In genomic region chr17:38885728-38886642, GRCh38 we compare ENCODE assay signal across 10 cellular contexts. TPM values are rescaled to one million over a fixed set of nuclear protein-coding genes. Genes with fewer than 3 reads are reported as not detected.
DNase-seq lines count a peak whose midpoint lies in the region; ATAC-seq and TF ChIP-seq lines count a peak whose summit lies in the region.
"Had no signal": no experiment of that assay in that cellular context is flagged by ENCODE, and none has a peak within 500 bp of the region (broad histone marks: within the 10 kb centered on the region; RNA-seq: fewer than 3 reads in every experiment).

No MANE protein-coding gene starts in this region.

- DNase-seq in AG04450 (ENCODE audit: low read depth, low spot score) (no peak), brain microvascular endothelial cell (peak; percentile 45), NCI-H446 (lab: John Stamatoyannopoulos, UW) (no peak), epidermal melanocyte (ENCODE audit: insufficient read length, low spot score) (no peak)
- DNase-seq: GF-D8 had no signal

- peak overlapping the region; percentile 11 for H3K27ac ChIP-seq in AG04450 (ENCODE audit: low read depth, low read length)
- H3K27ac ChIP-seq in HUES64 (ENCODE audit: low read depth, low read length): peak overlapping the region; percentile 1; the same call in 1 of the 2 replicates
- no peak overlapping the region for H3K27ac ChIP-seq in brain microvascular endothelial cell
- H3K27ac ChIP-seq in muscle layer of colon (ENCODE audit: low read depth, low read length): peak overlapping the region; percentile 37
- H3K27ac ChIP-seq: epithelial cell of prostate had no signal

- peaks cover 39% of the 10 kb centered on the region for H3K4me1 ChIP-seq in HUES64 (ENCODE audit: insufficient read depth, low read length)
- H3K4me1 ChIP-seq in muscle layer of colon (ENCODE audit: insufficient read depth, low read length): peaks cover 64% of the 10 kb centered on the region

- POLR2A ChIA-PET in AG04450 (lab: Yijun Ruan, JAX): interaction anchor here (1.9 kb wide), 1 partner anchor 17 kb away, joined by 15 read pairs; the partner anchor contains the start of gene LASP1

- in situ Hi-C loops in brain microvascular endothelial cell (cut with HindIII; ENCODE audit: low pct_ligation_motif_present, low sequenced_read_pairs): no loop called here

- H3K9ac ChIP-seq in HUES64 (ENCODE audit: low read depth, low read length): no peak overlapping the region
- no peak overlapping the region for H3K9ac ChIP-seq in muscle layer of colon (ENCODE audit: low read length)

- H3K36me3 ChIP-seq in HUES64 (ENCODE audit: insufficient read depth, low read length) (peaks cover 26% of the 10 kb centered on the region), brain microvascular endothelial cell (replicated peaks) (peaks cover 64% of the 10 kb centered on the region), muscle layer of colon (ENCODE audit: insufficient read depth, low read length) (peaks cover 18% of the 10 kb centered on the region)

- no peaks in the 10 kb centered on the region for H3K27me3 ChIP-seq in AG04450 (ENCODE audit: control insufficient read depth, insufficient read depth, low read length)
- no peaks in the 10 kb centered on the region for H3K27me3 ChIP-seq in HUES64 (ENCODE audit: insufficient read depth, low read length)
- H3K27me3 ChIP-seq in brain microvascular endothelial cell (replicated peaks): no peaks in the 10 kb centered on the region
- H3K27me3 ChIP-seq in muscle layer of colon (ENCODE audit: control insufficient read depth in 1 of 2, insufficient read depth in 2 of 2, low read length in 2 of 2): no peaks in the 10 kb centered on the region

- TF ChIP-seq CTCF in AG04450 (IDR thresholded peaks at IDR 0.05; ENCODE audit: low read depth, low read length) (no peak), brain microvascular endothelial cell (IDR thresholded peaks at IDR 0.05; ENCODE audit: low read depth, low read length, missing control alignments) (no peak)

- no peak overlapping the region for H3K4me3 ChIP-seq in AG04450 (ENCODE audit: low read depth, low read length)
- H3K4me3 ChIP-seq in HUES64 (ENCODE audit: low read length): no peak overlapping the region
- no peak overlapping the region for H3K4me3 ChIP-seq in brain microvascular endothelial cell (ENCODE audit: low read depth, low read length)
- H3K4me3 ChIP-seq in muscle layer of colon (ENCODE audit: low read depth in 1 of 2, low read length in 2 of 2): no peak overlapping the region

- no peak for ATAC-seq in GM21526 (IDR thresholded peaks at IDR 0.05; ENCODE audit: low FRiP score, unreplicated experiment)
- ATAC-seq in GM19324 (IDR thresholded peaks at IDR 0.05; ENCODE audit: low FRiP score, unreplicated experiment): no peak

- CTCF ChIA-PET in AG04450 (lab: Charles Lee): interaction anchor here (1.1 to 1.3 kb wide), 2 partner anchors 16 to 97 kb away, joined by 3 read pairs; partner anchors contain the start of gene LASP1

- WGBS in HUES64: 41% methylated on average over 11 of the region's 11 CpGs

- no peaks in the 10 kb centered on the region for H3K9me3 ChIP-seq in AG04450 (ENCODE audit: control insufficient read depth, insufficient read depth, low read length)
- no peaks in the 10 kb centered on the region for H3K9me3 ChIP-seq in HUES64 (ENCODE audit: insufficient read depth, low read depth, low read length)
- no peaks in the 10 kb centered on the region for H3K9me3 ChIP-seq in muscle layer of colon (ENCODE audit: low read length)

RNA-seq across cellular contexts. Expression of gene LASP1, which starts 16.1 kb away (rescaled TPM):
- polyA plus RNA-seq in AG04450 (2011; rRNA removed): 181 and 222 TPM in 2 replicates
- 263 and 288 TPM in 2 replicates for polyA minus RNA-seq in AG04450 (2011; rRNA and poly(A)+ RNA removed)
- polyA plus RNA-seq in HUES64 (2013, experiment 1 of 2): 103 TPM
- polyA plus RNA-seq in HUES64 (2013, experiment 2 of 2): 99.7 TPM

RNA-seq across cellular contexts. Expression of gene RPL23, which starts 32.5 kb away (rescaled TPM):
- polyA plus RNA-seq in AG04450 (2011; rRNA removed): 2,769 and 3,155 TPM in 2 replicates
- 380 and 454 TPM in 2 replicates for polyA minus RNA-seq in AG04450 (2011; rRNA and poly(A)+ RNA removed)
- polyA plus RNA-seq in HUES64 (2013, experiment 1 of 2): 1,978 TPM
- 2,117 TPM for polyA plus RNA-seq in HUES64 (2013, experiment 2 of 2)
